ENCODE assay signal across 27 cellular contexts in the genomic region with DNA sequence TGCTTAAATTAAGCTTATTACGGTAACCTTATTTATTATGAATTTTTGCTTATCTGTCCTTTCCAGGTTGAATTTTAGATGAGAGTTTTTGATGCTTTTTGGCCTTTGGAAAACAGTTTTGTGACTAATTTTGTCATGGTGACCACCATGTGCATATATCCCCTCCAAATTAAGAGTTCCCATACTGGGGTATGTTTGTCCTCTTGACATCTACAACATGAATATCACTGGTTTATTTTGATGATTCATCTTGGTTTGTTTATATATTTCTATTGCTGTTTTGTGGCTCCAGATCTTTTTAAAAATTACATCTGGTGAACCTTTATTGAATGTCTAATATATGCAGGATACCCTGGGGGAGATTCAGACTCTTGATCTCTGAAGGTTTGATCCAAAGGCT.
"Had no signal": no experiment of that assay in that cellular context is flagged by ENCODE, and none has a peak within 500 bp of the region (broad histone marks: within the 10 kb centered on the region; RNA-seq: fewer than 3 reads in every experiment).

No MANE protein-coding gene starts in this region.

- H3K4me3 ChIP-seq: adrenal gland, ascending aorta, heart left ventricle, mucosa of descending colon, right lobe of liver, stomach, uterus had no signal

- H3K27me3 Mint-ChIP-seq: activated naive CD8-positive, alpha-beta T cell; stimulated activated memory B cell treated with anti-CD40 and anti-IgM and Interleukin-4, amounts not matched to agents 10 μg/mL and 1 μg/mL and 100 μg/mL, for 72 hours had no signal

- ATAC-seq: esophagus mucosa; heart left ventricle; left colon; mucosa of descending colon; right lobe of liver; stimulated activated memory B cell treated with anti-CD40 and anti-IgM and Interleukin-4, amounts not matched to agents 10 μg/mL and 1 μg/mL and 100 μg/mL, for 72 hours had no signal

- H3K27ac Mint-ChIP-seq: activated T-helper 1 cell treated with anti-CD3 and anti-CD28 coated beads, Interleukin-12 subunit alpha, Interleukin-12 subunit beta, Interleukin-2, Interleukin-4 antibody, amounts not matched to agents 30 ng/mL and 10 ng/mL and 1 ng/mL, durations not matched to agents 14 hours and 24 hours and 36 hours had no signal

- DNase-seq: activated CD4-positive, alpha-beta T cell treated with anti-CD3 and anti-CD28 coated beads for 1 hour; activated CD4-positive, alpha-beta T cell treated with anti-CD3 and anti-CD28 coated beads, Interleukin-2, amount 50 U/mL, for 1 hour; activated CD8-positive, alpha-beta memory T cell treated with anti-CD3 and anti-CD28 coated beads for 24 hours; activated CD8-positive, alpha-beta memory T cell treated with anti-CD3 and anti-CD28 coated beads, Interleukin-2, amount 50 U/mL, for 48 hours; activated gamma-delta T cell treated with Interleukin-2 at 50 U/mL for 16 hours; adrenal gland; brain microvascular endothelial cell; caudate nucleus; effector memory CD4-positive, alpha-beta T cell; heart left ventricle; left colon; mesendoderm; mucosa of descending colon; occipital lobe; posterior cingulate gyrus; right lobe of liver; small intestine; stimulated activated CD4-positive, alpha-beta T cell treated with anti-CD3 and anti-CD28 coated beads, Interleukin-2, amount 100 ng/mL, for 24 hours; stomach; trophoblast cell; uterus had no signal

- H3K4me3 Mint-ChIP-seq: activated naive CD8-positive, alpha-beta T cell; activated T-helper 1 cell treated with anti-CD3 and anti-CD28 coated beads, Interleukin-12 subunit alpha, Interleukin-12 subunit beta, Interleukin-2, Interleukin-4 antibody, amounts not matched to agents 30 ng/mL and 10 ng/mL and 1 ng/mL, durations not matched to agents 14 hours and 24 hours and 36 hours; neural crest cell; stimulated activated memory B cell treated with anti-CD40 and anti-IgM and Interleukin-4, amounts not matched to agents 10 μg/mL and 1 μg/mL and 100 μg/mL, for 72 hours had no signal

- H3K9me3 Mint-ChIP-seq: activated T-helper 1 cell treated with anti-CD3 and anti-CD28 coated beads, Interleukin-12 subunit alpha, Interleukin-12 subunit beta, Interleukin-2, Interleukin-4 antibody, amounts not matched to agents 30 ng/mL and 10 ng/mL and 1 ng/mL, durations not matched to agents 14 hours and 24 hours and 36 hours; stimulated activated memory B cell treated with anti-CD40 and anti-IgM and Interleukin-4, amounts not matched to agents 10 μg/mL and 1 μg/mL and 100 μg/mL, for 72 hours had no signal

- H3K9me3 ChIP-seq: adrenal gland, ascending aorta, mucosa of descending colon, right lobe of liver, stomach, uterus had no signal

- H3K27ac ChIP-seq: adrenal gland, ascending aorta, brain microvascular endothelial cell, heart left ventricle, right lobe of liver, stomach, uterus had no signal
